ENCODE assay signal across 8 cellular contexts in the genomic region with DNA sequence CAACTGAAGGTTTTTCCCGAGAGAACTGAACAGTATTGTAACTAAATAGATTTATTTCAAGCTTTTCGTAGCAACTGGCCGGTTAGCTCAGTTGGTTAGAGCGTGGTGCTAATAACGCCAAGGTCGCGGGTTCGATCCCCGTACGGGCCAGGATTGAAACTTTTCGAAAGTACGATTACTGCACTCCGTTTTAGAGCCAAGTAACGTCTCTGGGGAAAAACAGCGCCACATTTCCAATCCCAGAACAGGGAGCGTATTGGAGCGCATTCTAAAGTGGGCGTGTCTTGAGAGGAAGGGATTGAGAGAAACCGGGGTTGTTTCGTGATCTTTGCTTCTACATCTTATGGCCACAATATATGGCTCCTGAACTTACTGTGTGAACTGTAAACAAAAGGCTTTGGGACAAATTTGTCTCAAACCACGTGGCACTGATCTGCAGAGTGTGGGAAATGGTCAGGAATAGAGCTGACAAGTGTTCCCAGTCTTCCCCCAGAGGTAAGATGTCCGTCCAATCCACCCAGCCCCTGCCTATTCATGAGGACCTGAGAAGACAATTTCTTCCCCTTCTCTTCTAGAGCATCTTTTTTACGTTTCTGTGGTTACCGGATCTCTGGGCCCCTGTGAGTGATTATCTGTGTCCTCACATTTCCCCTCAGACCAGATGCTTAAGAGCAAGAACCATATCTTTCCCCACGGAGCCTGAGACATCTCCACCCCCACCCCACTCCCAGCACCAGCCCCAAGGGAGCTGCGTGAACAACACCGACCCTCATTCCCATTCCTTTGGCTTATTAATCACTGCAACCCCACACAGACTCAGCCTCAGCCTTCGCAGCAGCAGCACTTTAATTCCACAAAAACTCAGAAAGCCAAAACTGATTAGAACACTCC. TPM values are rescaled to one million over a fixed set of nuclear protein-coding genes. Genes with fewer than 3 reads are reported as not detected.
DNase-seq lines count a peak whose midpoint lies in the region; ATAC-seq and TF ChIP-seq lines count a peak whose summit lies in the region.

No MANE protein-coding gene starts in this region.

- H3K36me3 ChIP-seq in HEK293 (ENCODE audit: control insufficient read depth in 2 of 2, insufficient read depth in 1 of 2, low read length in 2 of 2) (no peaks in the 10 kb centered on the region), adrenal gland (replicated peaks in 1 of 2) (no peaks in the 10 kb centered on the region), tibial nerve (no peaks in the 10 kb centered on the region)

- H3K27me3 ChIP-seq in adrenal gland (no peaks in the 10 kb centered on the region), tibial nerve (no peaks in the 10 kb centered on the region)

- ATAC-seq in left cardiac atrium = peak; percentile 35 to 67

- TF ChIP-seq CTCF in HEK293 (tag by site-specific recombination; IDR thresholded peaks at IDR 0.05) (peak; percentile 76), adrenal gland (IDR thresholded peaks at IDR 0.05) (no peak), tibial nerve (IDR thresholded peaks at IDR 0.05) (no peak)

- peak; percentile 93 for DNase-seq in DMS 273 treated with DMSO at 0.1 percent for 48 hours (lab: John Stamatoyannopoulos, UW)
- peak; percentile 84 for DNase-seq in NCI-H1436 treated with DMSO at 0.1 percent for 48 hours (lab: John Stamatoyannopoulos, UW)
- DNase-seq in SW480 (ENCODE audit: low spot score) = peak; percentile 99
- DNase-seq in adrenal gland = peak; percentile 90 to 98 (median 94)
- DNase-seq in left cardiac atrium = peak; percentile 89
- peak; percentile 97 for DNase-seq in pons (ENCODE audit: low spot score)
- peak; percentile 89 to 97 for DNase-seq in tibial nerve (ENCODE audit: low spot score in 2 of 2)

- peak overlapping the region; percentile 57 for H3K4me3 ChIP-seq in HEK293 (ENCODE audit: low read depth, low read length)
- H3K4me3 ChIP-seq in adrenal gland = peak overlapping the region in 1 of 4 donors; percentile 87
- H3K4me3 ChIP-seq in tibial nerve = peak overlapping the region; percentile 39 to 77 (median 64)

- intact Hi-C loops in adrenal gland (cut with DNase I) = loop anchor here (5.0 to 10.0 kb wide), 2 partner anchors 40 to 63 kb away; partner anchors contain the start of gene HES7 (in 1 of the 2)
- intact Hi-C loops in left cardiac atrium (cut with DNase I) = loop anchor here (1.0 to 2.0 kb wide), 2 partner anchors 35 kb away; no protein-coding TSS in a partner anchor

- 4 to 6% (median 4%) methylated on average over 26 to 28 of the region's 28 CpGs for WGBS in adrenal gland, 4 donors
- WGBS in tibial nerve, 2 donors = 3% methylated on average over 28 of the region's 28 CpGs

- H3K9me3 ChIP-seq in HEK293 (ENCODE audit: control insufficient read depth, insufficient read depth, low read depth, low read length) = no peaks in the 10 kb centered on the region
- no peaks in the 10 kb centered on the region for H3K9me3 ChIP-seq in adrenal gland (replicated peaks in 1 of 3)
- no peaks in the 10 kb centered on the region for H3K9me3 ChIP-seq in tibial nerve

- H3K4me1 ChIP-seq in HEK293 (ENCODE audit: control insufficient read depth, insufficient read depth, low read length) (peaks cover 13% of the 10 kb centered on the region), adrenal gland (replicated peaks in 1 of 2) (peaks cover 30 to 37% of the 10 kb centered on the region in 2 donors), tibial nerve (peaks cover 0 to 42% (median 20%) of the 10 kb centered on the region in 4 donors)

- POLR2A ChIA-PET in HEK293 (lab: Yijun Ruan, JAX) = interaction anchor here (0.8 to 13.9 kb wide), 9 partner anchors 15 to 127 kb away, joined by 3 to 394 read pairs (median 12); partner anchors contain the start of genes AURKB, CTC1, PFAS and SLC25A35

- H3K27ac ChIP-seq in HEK293 (ENCODE audit: extremely low read depth, low read depth, low read length) = peak overlapping the region; percentile 79
- peak overlapping the region; percentile 42 to 96 (median 94) for H3K27ac ChIP-seq in adrenal gland
- H3K27ac ChIP-seq in tibial nerve = peak overlapping the region; percentile 88 to 99 (median 98)

- CTCF ChIA-PET in HEK293 (lab: Yijun Ruan, JAX) = interaction anchor here (0.6 to 1.9 kb wide), 15 partner anchors 11 to 626 kb away, joined by 3 to 12 read pairs (median 4); partner anchors contain the start of genes ALOXE3 and AURKB

- TF ChIP-seq EP300 in tibial nerve (IDR thresholded peaks at IDR 0.05) = peak in 1 of 2 donors; percentile 90

- peak; percentile 60 to 70 for TF ChIP-seq POLR2A in adrenal gland (IDR thresholded peaks at IDR 0.05)
- TF ChIP-seq POLR2A in tibial nerve (IDR thresholded peaks at IDR 0.05) = peak in 1 of 2 donors; percentile 40

TF ChIP-seq in HEK293, 187 proteins besides CTCF, POLR2A, EP300 and RAD21 (continues in another document):
- TF ChIP-seq GLIS2 (tag by site-specific recombination; IDR thresholded peaks at IDR 0.05) (peak; percentile 53), ZSCAN18 (tag by site-specific recombination; IDR thresholded peaks at IDR 0.05) (no peak), SP3 (tag by site-specific recombination; IDR thresholded peaks at IDR 0.05) (peak; percentile 62; the same call in 1 of the 2 replicates), ZNF596 (tag by site-specific recombination; IDR thresholded peaks at IDR 0.05) (0 out of 2 replicates have a peak, but pooled peaks have one; percentile 33), ZNF830 (tag by site-specific recombination; IDR thresholded peaks at IDR 0.05; ENCODE audit: low read depth) (no peak), ZNF561 (tag by site-specific recombination; IDR thresholded peaks at IDR 0.05; ENCODE audit: borderline replicate concordance) (peak; percentile 66), TRIM28 (IDR thresholded peaks at IDR 0.05; ENCODE audit: borderline replicate concordance, low read length) (peak; percentile 73), ZNF701 (tag by site-specific recombination; IDR thresholded peaks at IDR 0.05) (no peak), ZNF624 (tag by site-specific recombination; IDR thresholded peaks at IDR 0.05) (no peak), KLF7 (tag by site-specific recombination; IDR thresholded peaks at IDR 0.05; ENCODE audit: borderline replicate concordance) (no peak), YY1 (tag by site-specific recombination; IDR thresholded peaks at IDR 0.05) (peak; percentile 17; the same call in 1 of the 2 replicates), KLF8 (tag by site-specific recombination; IDR thresholded peaks at IDR 0.05) (peak; percentile 66)
- TF ChIP-seq, protein P1, sequence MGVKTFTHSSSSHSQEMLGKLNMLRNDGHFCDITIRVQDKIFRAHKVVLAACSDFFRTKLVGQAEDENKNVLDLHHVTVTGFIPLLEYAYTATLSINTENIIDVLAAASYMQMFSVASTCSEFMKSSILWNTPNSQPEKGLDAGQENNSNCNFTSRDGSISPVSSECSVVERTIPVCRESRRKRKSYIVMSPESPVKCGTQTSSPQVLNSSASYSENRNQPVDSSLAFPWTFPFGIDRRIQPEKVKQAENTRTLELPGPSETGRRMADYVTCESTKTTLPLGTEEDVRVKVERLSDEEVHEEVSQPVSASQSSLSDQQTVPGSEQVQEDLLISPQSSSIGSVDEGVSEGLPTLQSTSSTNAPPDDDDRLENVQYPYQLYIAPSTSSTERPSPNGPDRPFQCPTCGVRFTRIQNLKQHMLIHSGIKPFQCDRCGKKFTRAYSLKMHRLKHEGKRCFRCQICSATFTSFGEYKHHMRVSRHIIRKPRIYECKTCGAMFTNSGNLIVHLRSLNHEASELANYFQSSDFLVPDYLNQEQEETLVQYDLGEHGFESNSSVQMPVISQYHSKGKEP (tag by site-specific recombination; IDR thresholded peaks at IDR 0.05) = peak; percentile 47; the same call in 1 of the 2 replicates
- TF ChIP-seq, protein P2, sequence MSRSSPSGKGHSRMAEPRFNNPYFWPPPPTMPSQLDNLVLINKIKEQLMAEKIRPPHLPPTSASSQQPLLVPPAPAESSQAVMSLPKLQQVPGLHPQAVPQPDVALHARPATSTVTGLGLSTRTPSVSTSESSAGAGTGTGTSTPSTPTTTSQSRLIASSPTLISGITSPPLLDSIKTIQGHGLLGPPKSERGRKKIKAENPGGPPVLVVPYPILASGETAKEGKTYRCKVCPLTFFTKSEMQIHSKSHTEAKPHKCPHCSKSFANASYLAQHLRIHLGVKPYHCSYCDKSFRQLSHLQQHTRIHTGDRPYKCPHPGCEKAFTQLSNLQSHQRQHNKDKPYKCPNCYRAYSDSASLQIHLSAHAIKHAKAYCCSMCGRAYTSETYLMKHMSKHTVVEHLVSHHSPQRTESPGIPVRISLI (tag by site-specific recombination; IDR thresholded peaks at IDR 0.05) = 0 out of 2 replicates have a peak, but pooled peaks have one; percentile 4

RNA-seq across cellular contexts. Expression of gene BORCS6, which starts 2.2 kb away (rescaled TPM):
- 10 to 100 TPM; 10.5 to 29.7 (median 15.2) TPM for total RNA-seq in adrenal gland
- 1 to 10 TPM; 3.3 to 5.3 (median 5.0) TPM for polyA plus RNA-seq in adrenal gland
- 1 to 10 TPM; 5.8 to 8.9 TPM for total RNA-seq in left cardiac atrium
- total RNA-seq in tibial nerve = 10 to 100 TPM; 13.8 to 22.4 (median 19.4) TPM

RNA-seq across cellular contexts. Expression of gene TMEM107, which starts 11.6 kb away (rescaled TPM):
- total RNA-seq in adrenal gland (10 to 100 TPM in 7 of 8 donors, 1 to 10 TPM in 1; 6.2 to 31.9 (median 20.1) TPM), left cardiac atrium (1 to 10 TPM; 6.8 to 8.0 TPM), tibial nerve (10 to 100 TPM; 28.2 to 47.1 (median 38.2) TPM)
- 10 to 100 TPM in 2 of 3 donors, 1 to 10 TPM in 1; 8.3 to 14.0 (median 11.9) TPM for polyA plus RNA-seq in adrenal gland

RNA-seq across cellular contexts. Expression of gene AURKB, which starts 22.6 kb away (rescaled TPM):
- total RNA-seq in adrenal gland (1 to 10 TPM; 1.6 to 6.6 (median 2.2) TPM), left cardiac atrium (1 to 10 TPM; 1.4 to 1.5 TPM), tibial nerve (10 to 100 TPM; 31.2 to 78.1 (median 39.6) TPM)
- polyA plus RNA-seq in adrenal gland = 1 to 10 TPM; 2.0 to 2.2 (median 2.2) TPM

RNA-seq across cellular contexts. Expression of gene VAMP2, which starts 25.0 kb away (rescaled TPM):
- total RNA-seq in adrenal gland (100 to 1,000 TPM in 2 of 8 donors, 10 to 100 TPM in 6; 18.8 to 139 (median 61.5) TPM), left cardiac atrium (10 to 100 TPM; 59.1 to 72.3 TPM), tibial nerve (10 to 100 TPM; 48.0 to 72.1 (median 59.0) TPM)
- 100 to 1,000 TPM in 1 of 3 donors, 10 to 100 TPM in 2; 65.8 to 206 (median 81.2) TPM for polyA plus RNA-seq in adrenal gland

RNA-seq across cellular contexts. Expression of gene PER1, which starts 35.6 kb away (rescaled TPM):
- total RNA-seq in adrenal gland (100 to 1,000 TPM in 5 of 8 donors, 10 to 100 TPM in 3; 40.1 to 295 (median 108) TPM), left cardiac atrium (100 to 1,000 TPM; 125 to 134 TPM), tibial nerve (100 to 1,000 TPM; 157 to 328 (median 204) TPM)
- 100 to 1,000 TPM in 2 of 3 donors, 10 to 100 TPM in 1; 12.4 to 360 (median 161) TPM for polyA plus RNA-seq in adrenal gland

Comparison
In these comparisons a context has a peak if more than half of its experiments do, and no peak if none do; other contexts are left out.
1. RNA of gene AURKB, which starts 22.6 kb away (total RNA-seq): 31.2 to 78.1 TPM in tibial nerve; 1.6 to 6.6 TPM in adrenal gland and 1.4 to 1.5 TPM in left cardiac atrium; every median in the first group is over 4 times any median in the second.
2. Peak in every context shown above with its lines, with median percentiles within 50 percentile points of each other: DNase-seq and H3K27ac ChIP-seq.